ENCODE assay signal across 1 cellular context in genomic region chr12:78866518-78866917, GRCh38.
TF ChIP-seq lines count a peak whose summit lies in the region.

No MANE protein-coding gene starts in this region.

TF ChIP-seq in GM23338, 12 proteins besides CTCF, POLR2A, EP300 and RAD21 (continued from another document):
- TF ChIP-seq REST (IDR thresholded peaks at IDR 0.05; ENCODE audit: unreplicated experiment) (no peak), EZH2 (IDR thresholded peaks at IDR 0.05; ENCODE audit: low read depth, unreplicated experiment) (no peak), ZNF114 (CRISPR knock-in tag; IDR thresholded peaks at IDR 0.05) (no peak), ZNF462 (CRISPR knock-in tag; IDR thresholded peaks at IDR 0.05) (no peak), NANOG (IDR thresholded peaks at IDR 0.05; ENCODE audit: borderline replicate concordance) (no peak), CREB1 (CRISPR knock-in tag; IDR thresholded peaks at IDR 0.05; ENCODE audit: low read depth) (no peak), EZH2phosphoT487 (IDR thresholded peaks at IDR 0.05; ENCODE audit: unreplicated experiment) (no peak), POLR2AphosphoS5 (IDR thresholded peaks at IDR 0.05; ENCODE audit: low read depth) (no peak)
